In genomic region chr10:97401455-97401919, GRCh38 we compare ENCODE assay signal across 8 cellular contexts. TPM values are rescaled to one million over a fixed set of nuclear protein-coding genes. Genes with fewer than 3 reads are reported as not detected.
DNase-seq lines count a peak whose midpoint lies in the region; ATAC-seq and TF ChIP-seq lines count a peak whose summit lies in the region.

No MANE protein-coding gene starts in this region.

- H3K27ac ChIP-seq in KOPT-K1 (ENCODE audit: low read depth, low read length, poor library complexity, severe bottlenecking): peak overlapping the region; percentile 30

- H3K4me3 ChIP-seq in AG09309 (ENCODE audit: control insufficient read depth, low read depth, low read length) (peak overlapping the region; percentile 91), choroid plexus epithelial cell (ENCODE audit: low read depth, low read length) (peak overlapping the region; percentile 95)

- no peaks in the 10 kb centered on the region for H3K9me3 ChIP-seq in KOPT-K1 (ENCODE audit: insufficient read depth, low read length, poor library complexity, severe bottlenecking)

- peak overlapping the region; percentile 69 to 100 (median 99) for H3K27ac Mint-ChIP-seq in naive thymus-derived CD8-positive, alpha-beta T cell

- no peaks in the 10 kb centered on the region for H3K27me3 Mint-ChIP-seq in naive thymus-derived CD8-positive, alpha-beta T cell

- DNase-seq in AG09309 (ENCODE audit: low read depth): no peak
- no peak for DNase-seq in choroid plexus epithelial cell (ENCODE audit: low read depth)
- no peak for DNase-seq in naive thymus-derived CD8-positive, alpha-beta T cell
- DNase-seq in GDM1 (lab: John Stamatoyannopoulos, UW): no peak
- no peak for DNase-seq in GM10266 (ENCODE audit: extremely low spot score)
- DNase-seq in kidney tubule cell (ENCODE audit: low spot score): no peak

- TF ChIP-seq CTCF in AG09309 (IDR thresholded peaks at IDR 0.05; ENCODE audit: control insufficient read depth, insufficient read depth, low read depth, low read length, missing control alignments) (no peak), choroid plexus epithelial cell (conservative IDR thresholded peaks at IDR 0.05; ENCODE audit: low read depth, low read length) (no peak), GM10266 (IDR thresholded peaks at IDR 0.05; ENCODE audit: control insufficient read depth, insufficient read depth, low read depth, missing control alignments) (no peak)

- H3K9me3 Mint-ChIP-seq in naive thymus-derived CD8-positive, alpha-beta T cell: no peaks in the 10 kb centered on the region

- H3K36me3 Mint-ChIP-seq in naive thymus-derived CD8-positive, alpha-beta T cell: peaks cover 0 to 5% (median 0%) of the 10 kb centered on the region in 3 donors

- H3K4me1 Mint-ChIP-seq in naive thymus-derived CD8-positive, alpha-beta T cell: peaks cover 0 to 24% (median 17%) of the 10 kb centered on the region in 4 donors

- POLR2A ChIA-PET in naive thymus-derived CD8-positive, alpha-beta T cell (lab: Charles Lee): interaction anchor here (0.8 to 1.6 kb wide), 6 partner anchors 10 to 569 kb away, joined by 3 to 14 read pairs (median 5); partner anchors contain the start of genes FRAT1 and LCOR

- no peak for ATAC-seq in naive thymus-derived CD8-positive, alpha-beta T cell
- ATAC-seq in HG03378 (IDR thresholded peaks at IDR 0.05; ENCODE audit: unreplicated experiment): no peak

- peak overlapping the region; percentile 93 to 98 (median 96) for H3K4me3 Mint-ChIP-seq in naive thymus-derived CD8-positive, alpha-beta T cell

- peaks cover 11% of the 10 kb centered on the region; the same call in 1 of the 2 replicates for H3K36me3 ChIP-seq in KOPT-K1 (ENCODE audit: insufficient read depth, low read length)

RNA-seq across cellular contexts. Expression of gene RRP12, which starts 0.3 kb away (rescaled TPM):
- 10 to 100 TPM; 25.5 to 27.2 TPM for total RNA-seq in naive thymus-derived CD8-positive, alpha-beta T cell
- 10 to 100 TPM in 1 of 3 donors, 1 to 10 TPM in 2; 8.0 to 17.3 (median 8.3) TPM for polyA plus RNA-seq in naive thymus-derived CD8-positive, alpha-beta T cell

RNA-seq across cellular contexts. Expression of gene PGAM1, which starts 24.5 kb away (rescaled TPM):
- total RNA-seq in naive thymus-derived CD8-positive, alpha-beta T cell: 10 to 100 TPM; 69.6 to 72.4 TPM
- 100 to 1,000 TPM; 191 to 222 (median 193) TPM for polyA plus RNA-seq in naive thymus-derived CD8-positive, alpha-beta T cell

RNA-seq across cellular contexts. Expression of gene EXOSC1, which starts 44.3 kb away (rescaled TPM):
- total RNA-seq in naive thymus-derived CD8-positive, alpha-beta T cell: 10 to 100 TPM; 46.9 to 50.6 TPM
- polyA plus RNA-seq in naive thymus-derived CD8-positive, alpha-beta T cell: 10 to 100 TPM; 67.4 to 87.0 (median 77.1) TPM

RNA-seq across cellular contexts. Expression of gene ZDHHC16, which starts 44.5 kb away (rescaled TPM):
- total RNA-seq in naive thymus-derived CD8-positive, alpha-beta T cell: 10 to 100 TPM; 28.1 to 29.3 TPM
- 10 to 100 TPM; 20.0 to 31.4 (median 25.3) TPM for polyA plus RNA-seq in naive thymus-derived CD8-positive, alpha-beta T cell
